8 cellular contexts compared by ENCODE assay signal in genomic region chr19:39969681-39970423, GRCh38. TPM values are rescaled to one million over a fixed set of nuclear protein-coding genes. Genes with fewer than 3 reads are reported as not detected.
A peak's percentile ranks its signal among the peaks of the same experiment; 100 is the strongest.
DNase-seq lines count a peak whose midpoint lies in the region; ATAC-seq and TF ChIP-seq lines count a peak whose summit lies in the region.

No MANE protein-coding gene starts in this region.

- peaks cover 58% of the 10 kb centered on the region for H3K4me1 Mint-ChIP-seq in activated naive CD4-positive, alpha-beta T cell treated with anti-CD3 and anti-CD28 coated beads, Interleukin-2, amount 50 U/mL, for 24 hours

- no peak for TF ChIP-seq EP300 in SK-N-SH (IDR thresholded peaks at IDR 0.05; ENCODE audit: borderline replicate concordance in 1 of 2, low read depth in 1 of 2, low read length in 1 of 2)

- H3K79me2 ChIP-seq in SK-N-SH (ENCODE audit: insufficient read depth) = peaks cover 30% of the 10 kb centered on the region

- no peak for TF ChIP-seq CTCF in SK-N-SH (IDR thresholded peaks at IDR 0.05)

- H4K20me1 ChIP-seq in SK-N-SH (ENCODE audit: insufficient read depth) = no peaks in the 10 kb centered on the region

- H3K27me3 ChIP-seq in SK-N-SH (ENCODE audit: insufficient read depth) (no peaks in the 10 kb centered on the region), subcutaneous abdominal adipose tissue (ENCODE audit: control insufficient read depth in 5 of 5, insufficient read depth in 4 of 5, low read length in 5 of 5) (peaks cover 0 to 3% (median 0%) of the 10 kb centered on the region in 5 donors)

- H3K27me3 Mint-ChIP-seq in activated naive CD4-positive, alpha-beta T cell treated with anti-CD3 and anti-CD28 coated beads, Interleukin-2, amount 50 U/mL, for 24 hours = no peaks in the 10 kb centered on the region

- H3F3A ChIP-seq in SK-N-SH (replicated peaks; ENCODE audit: insufficient read depth) = peaks cover 3% of the 10 kb centered on the region

- 74% methylated on average over 13 of the region's 13 CpGs for WGBS in SK-N-SH (ENCODE audit: low lambda C conversion rate)

- H3K9me3 Mint-ChIP-seq in activated naive CD4-positive, alpha-beta T cell treated with anti-CD3 and anti-CD28 coated beads, Interleukin-2, amount 50 U/mL, for 24 hours = no peaks in the 10 kb centered on the region

- H3K4me3 Mint-ChIP-seq in activated naive CD4-positive, alpha-beta T cell treated with anti-CD3 and anti-CD28 coated beads, Interleukin-2, amount 50 U/mL, for 24 hours = peak overlapping the region; percentile 98

- H3K36me3 ChIP-seq in SK-N-SH (replicated peaks in 1 of 2; ENCODE audit: control insufficient read depth in 1 of 2, insufficient read depth in 2 of 2, low read length in 1 of 2) (peaks cover 19 to 21% of the 10 kb centered on the region in 2 experiments), subcutaneous abdominal adipose tissue (ENCODE audit: control insufficient read depth in 5 of 5, insufficient read depth in 5 of 5, low read length in 5 of 5) (peaks cover under 1 to 28% (median 24%) of the 10 kb centered on the region in 5 donors)

- peaks cover 11 to 12% of the 10 kb centered on the region in 2 experiments; a peak in 2 of 4 replicates for H3K4me1 ChIP-seq in SK-N-SH (ENCODE audit: control insufficient read depth in 1 of 2, insufficient read depth in 2 of 2, low read depth in 1 of 2, low read length in 1 of 2)
- H3K4me1 ChIP-seq in subcutaneous abdominal adipose tissue (ENCODE audit: control insufficient read depth in 5 of 5, insufficient read depth in 5 of 5, low read length in 5 of 5) = peaks cover 6 to 20% (median 17%) of the 10 kb centered on the region in 5 donors

- H3K9me2 ChIP-seq in SK-N-SH = no peaks in the 10 kb centered on the region

- peak overlapping the region; percentile 77 for H3K4me2 ChIP-seq in SK-N-SH

- H3K27ac ChIP-seq in SK-N-SH (ENCODE audit: low read depth in 2 of 2, low read length in 1 of 2) (peak overlapping the region; percentile 70 to 82), subcutaneous abdominal adipose tissue (ENCODE audit: low read depth, low read length) (peak overlapping the region; percentile 87)

- H3K36me3 Mint-ChIP-seq in activated naive CD4-positive, alpha-beta T cell treated with anti-CD3 and anti-CD28 coated beads, Interleukin-2, amount 50 U/mL, for 24 hours = peaks cover 22% of the 10 kb centered on the region

- DNase-seq in SK-N-SH = no peak
- peak; percentile 50 for DNase-seq in islet precursor cell
- DNase-seq in cerebellar cortex (ENCODE audit: low spot score) = no peak
- DNase-seq in amniotic stem cell (lab: John Stamatoyannopoulos, UW) = no peak

- POLR2A ChIA-PET in SK-N-SH (lab: Yijun Ruan, JAX) = interaction anchor here (0.9 to 1.6 kb wide), 5 partner anchors 9 to 123 kb away, joined by 3 to 6 read pairs (median 4); partner anchors contain the start of genes FBL and ZNF780B

- H3K9me3 ChIP-seq in SK-N-SH = no peaks in the 10 kb centered on the region
- no peaks in the 10 kb centered on the region for H3K9me3 ChIP-seq in subcutaneous abdominal adipose tissue (ENCODE audit: control insufficient read depth in 5 of 5, low read length in 5 of 5)

- H2AFZ ChIP-seq in SK-N-SH (ENCODE audit: low read depth) = peak overlapping the region; percentile 91

- H3K9ac ChIP-seq in SK-N-SH (peak overlapping the region; percentile 74), subcutaneous abdominal adipose tissue (ENCODE audit: low read length in 5 of 5) (peak overlapping the region; percentile 3 to 97 (median 92))

- H3K4me3 ChIP-seq in SK-N-SH (ENCODE audit: low read depth in 2 of 2, low read length in 1 of 2) (peak overlapping the region; percentile 71 to 98), subcutaneous abdominal adipose tissue (ENCODE audit: low read depth in 1 of 5, low read length in 5 of 5) (peak overlapping the region; percentile 89 to 95 (median 92))

- H3K27ac Mint-ChIP-seq in activated naive CD4-positive, alpha-beta T cell treated with anti-CD3 and anti-CD28 coated beads, Interleukin-2, amount 50 U/mL, for 24 hours = peak overlapping the region; percentile 99

- ATAC-seq in SK-N-SH treated with all-trans-retinoic acid at 6 μM for 48 hours (no peak), GM19324 (IDR thresholded peaks at IDR 0.05; ENCODE audit: low FRiP score, unreplicated experiment) (no peak)

- CTCF ChIA-PET in SK-N-SH (lab: Yijun Ruan, JAX) = interaction anchor here (0.6 to 3.0 kb wide), 17 partner anchors 8 to 405 kb away, joined by 3 to 19 read pairs (median 4); partner anchors contain the start of genes DYRK1B and ZNF780B

- no peak for TF ChIP-seq RAD21 in SK-N-SH (IDR thresholded peaks at IDR 0.05; ENCODE audit: low read length)

TF ChIP-seq in SK-N-SH, 30 proteins besides CTCF, POLR2A, EP300 and RAD21:
- TF ChIP-seq PBX3 (IDR thresholded peaks at IDR 0.05) = no peak
- TF ChIP-seq TEAD4 (IDR thresholded peaks at IDR 0.05; ENCODE audit: borderline replicate concordance, insufficient read depth) = no peak
- no peak for TF ChIP-seq JUND (IDR thresholded peaks at IDR 0.05)
- no peak for TF ChIP-seq FOSL2 (IDR thresholded peaks at IDR 0.05; ENCODE audit: borderline replicate concordance, low read depth)
- TF ChIP-seq YY1 (IDR thresholded peaks at IDR 0.05; ENCODE audit: low read depth) = no peak
- TF ChIP-seq TCF12 (IDR thresholded peaks at IDR 0.05) = no peak
- TF ChIP-seq MAX (IDR thresholded peaks at IDR 0.05; ENCODE audit: low read depth) = no peak

TF ChIP-seq in SK-N-SH treated with all-trans-retinoic acid at 6 μM for 48 hours, 23 proteins besides CTCF, POLR2A, EP300 and RAD21:
- no peak for TF ChIP-seq ARNTL (CRISPR knock-in tag; IDR thresholded peaks at IDR 0.05; ENCODE audit: borderline replicate concordance, low read depth)
- no peak for TF ChIP-seq TOX (CRISPR knock-in tag; IDR thresholded peaks at IDR 0.05; ENCODE audit: borderline replicate concordance)
- TF ChIP-seq ZNF565 (CRISPR knock-in tag; conservative IDR thresholded peaks at IDR 0.05; ENCODE audit: low read depth) = no peak
- no peak for TF ChIP-seq CSDC2 (CRISPR knock-in tag; IDR thresholded peaks at IDR 0.05)
- TF ChIP-seq CREB5 (CRISPR knock-in tag; IDR thresholded peaks at IDR 0.05; ENCODE audit: low read depth) = no peak

RNA-seq across cellular contexts. Expression of gene PSMC4, which starts 1.1 kb away (rescaled TPM):
- 172 and 173 TPM in 2 replicates for polyA plus RNA-seq in SK-N-SH (2012; rRNA removed)
- polyA plus RNA-seq in SK-N-SH (2012; cell fraction: cytosol; rRNA removed) = 101 and 131 TPM in 2 replicates
- 150 and 180 TPM in 2 replicates for polyA plus RNA-seq in SK-N-SH (2012; cell fraction: nucleus; rRNA removed)

RNA-seq across cellular contexts. Expression of gene ZNF546, which starts 27.0 kb away (rescaled TPM):
- polyA plus RNA-seq in SK-N-SH (2012; rRNA removed) = 0.87 and 1.2 TPM in 2 replicates
- 0.82 and 1.0 TPM in 2 replicates for polyA plus RNA-seq in SK-N-SH (2012; cell fraction: cytosol; rRNA removed)
- polyA plus RNA-seq in SK-N-SH (2012; cell fraction: nucleus; rRNA removed) = 1.2 and 1.8 TPM in 2 replicates

RNA-seq across cellular contexts. Expression of gene FCGBP, which starts 35.4 kb away (rescaled TPM):
- polyA plus RNA-seq in SK-N-SH (2012; rRNA removed) = 0.07 and 0.10 TPM in 2 replicates
- polyA plus RNA-seq in SK-N-SH (2012; cell fraction: cytosol; rRNA removed) = 0.01 TPM in 2 replicates
- 0.18 and 0.29 TPM in 2 replicates for polyA plus RNA-seq in SK-N-SH (2012; cell fraction: nucleus; rRNA removed)
